ENCODE assay signal across 8 cellular contexts in genomic region chrX:51891821-51892551, GRCh38. TPM values are rescaled to one million over a fixed set of nuclear protein-coding genes. Genes with fewer than 3 reads are reported as not detected.
A peak's percentile ranks its signal among the peaks of the same experiment; 100 is the strongest.
DNase-seq lines count a peak whose midpoint lies in the region; ATAC-seq and TF ChIP-seq lines count a peak whose summit lies in the region.

No MANE protein-coding gene starts in this region.

- no peak for ATAC-seq in stimulated activated naive CD8-positive, alpha-beta T cell treated with anti-CD3 and anti-CD28 coated beads, Interleukin-15, amount 100 ng/mL, for 72 hours
- no peak for ATAC-seq in upper lobe of right lung

- peak overlapping the region; percentile 71 for H3K4me2 ChIP-seq in GM23248 (ENCODE audit: unreplicated experiment)

- H3K9ac ChIP-seq in GM23248 (peak overlapping the region; percentile 100), SK-N-MC (ENCODE audit: insufficient read length) (no peak overlapping the region), skeletal muscle tissue (ENCODE audit: low read depth in 1 of 3, low read length in 3 of 3) (peak overlapping the region in 1 of 3 donors; percentile 16)

- H3K27me3 ChIP-seq in GM23248 (replicated peaks; ENCODE audit: insufficient read depth) (no peaks in the 10 kb centered on the region), skeletal muscle tissue (ENCODE audit: control insufficient read depth in 3 of 3, insufficient read depth in 3 of 3, low read length in 3 of 3) (no peaks in the 10 kb centered on the region), prostate gland (replicated peaks; ENCODE audit: insufficient read depth) (no peaks in the 10 kb centered on the region), upper lobe of right lung (no peaks in the 10 kb centered on the region)

- H3K27ac Mint-ChIP-seq in stimulated activated naive CD8-positive, alpha-beta T cell treated with anti-CD3 and anti-CD28 coated beads, Interleukin-15, amount 100 ng/mL, for 72 hours, result no peak overlapping the region

- 0% methylated on average over 6 of the region's 6 CpGs for WGBS in GM23248 (ENCODE audit: low coverage in 1 of 2, low lambda C conversion rate in 2 of 2, missing lambda C conversion rate in 2 of 2), 2 experiments
- WGBS in prostate gland, result 12% methylated on average over 6 of the region's 6 CpGs

- H3K27me3 Mint-ChIP-seq in stimulated activated naive CD8-positive, alpha-beta T cell treated with anti-CD3 and anti-CD28 coated beads, Interleukin-15, amount 100 ng/mL, for 72 hours, result no peaks in the 10 kb centered on the region

- TF ChIP-seq CTCF in AG09309 (IDR thresholded peaks at IDR 0.05; ENCODE audit: control insufficient read depth, insufficient read depth, low read depth, low read length, missing control alignments) (no peak), prostate gland (IDR thresholded peaks at IDR 0.05) (no peak), upper lobe of right lung (IDR thresholded peaks at IDR 0.05) (no peak)

- no peak for TF ChIP-seq POLR2A in prostate gland (IDR thresholded peaks at IDR 0.05)

- H3K9me3 ChIP-seq in GM23248 (ENCODE audit: low read depth) (no peaks in the 10 kb centered on the region), SK-N-MC (ENCODE audit: low read depth, low read length) (no peaks in the 10 kb centered on the region), skeletal muscle tissue (ENCODE audit: control insufficient read depth in 3 of 3, low read length in 3 of 3) (no peaks in the 10 kb centered on the region), prostate gland (no peaks in the 10 kb centered on the region), upper lobe of right lung (no peaks in the 10 kb centered on the region)

- no peaks in the 10 kb centered on the region for H3K9me3 Mint-ChIP-seq in stimulated activated naive CD8-positive, alpha-beta T cell treated with anti-CD3 and anti-CD28 coated beads, Interleukin-15, amount 100 ng/mL, for 72 hours

- no peak overlapping the region for H3K4me3 ChIP-seq in AG09309 (ENCODE audit: control insufficient read depth, low read depth, low read length)
- H3K4me3 ChIP-seq in GM23248, result no peak overlapping the region
- peak overlapping the region; percentile 76; the same call in 1 of the 2 replicates for H3K4me3 ChIP-seq in SK-N-MC
- no peak overlapping the region for H3K4me3 ChIP-seq in skeletal muscle tissue (ENCODE audit: low read length in 3 of 3)
- no peak overlapping the region for H3K4me3 ChIP-seq in prostate gland
- H3K4me3 ChIP-seq in upper lobe of right lung, result no peak overlapping the region

- H2AFZ ChIP-seq in GM23248, result no peak overlapping the region

- peak overlapping the region; percentile 91 for H3K27ac ChIP-seq in GM23248
- H3K27ac ChIP-seq in SK-N-MC, result peak overlapping the region; percentile 84
- peak overlapping the region; percentile 69 for H3K27ac ChIP-seq in skeletal muscle tissue (ENCODE audit: low read depth, low read length)
- H3K27ac ChIP-seq in prostate gland, result peak overlapping the region in 1 of 2 donors; percentile 82
- H3K27ac ChIP-seq in upper lobe of right lung, result no peak overlapping the region

- H3F3A ChIP-seq in GM23248 (ENCODE audit: insufficient read depth), result peaks cover 23% of the 10 kb centered on the region

- no peak overlapping the region for H3K4me3 Mint-ChIP-seq in stimulated activated naive CD8-positive, alpha-beta T cell treated with anti-CD3 and anti-CD28 coated beads, Interleukin-15, amount 100 ng/mL, for 72 hours

- DNase-seq in AG09309 (ENCODE audit: low read depth), result peak; percentile 81
- peak; percentile 82 for DNase-seq in GM23248
- peak; percentile 10 for DNase-seq in SK-N-MC (ENCODE audit: low read depth, low spot score)
- peak; percentile 66 for DNase-seq in globus pallidus (ENCODE audit: low spot score)
- no peak for DNase-seq in stimulated activated naive CD8-positive, alpha-beta T cell treated with anti-CD3 and anti-CD28 coated beads, Interleukin-15, amount 100 ng/mL, for 72 hours
- DNase-seq in prostate gland (ENCODE audit: low spot score), result no peak
- DNase-seq in upper lobe of right lung, result no peak

- H3K4me1 ChIP-seq in GM23248 (ENCODE audit: insufficient read depth) (peaks cover 16% of the 10 kb centered on the region), skeletal muscle tissue (ENCODE audit: control insufficient read depth in 3 of 3, insufficient read depth in 3 of 3, low read length in 3 of 3) (peaks cover 4 to 16% (median 7%) of the 10 kb centered on the region in 3 donors), prostate gland (replicated peaks) (no peaks in the 10 kb centered on the region), upper lobe of right lung (no peaks in the 10 kb centered on the region)

- peaks cover 35% of the 10 kb centered on the region for H3K79me2 ChIP-seq in GM23248 (ENCODE audit: insufficient read depth)

- in situ Hi-C loops in GM23248 (cut with MboI), result no loop called here

- H3K9me2 ChIP-seq in GM23248 (ENCODE audit: insufficient read depth), result no peaks in the 10 kb centered on the region

- H4K20me1 ChIP-seq in GM23248 (ENCODE audit: insufficient read depth), result peaks cover 4% of the 10 kb centered on the region; the same call in 1 of the 2 replicates

- no peaks in the 10 kb centered on the region; the same call in 1 of the 2 replicates for H3K36me3 ChIP-seq in GM23248 (ENCODE audit: low read depth)
- peaks cover 22% of the 10 kb centered on the region for H3K36me3 ChIP-seq in SK-N-MC (ENCODE audit: insufficient read depth, low read length)
- peaks cover 1 to 3% (median 2%) of the 10 kb centered on the region in 3 donors for H3K36me3 ChIP-seq in skeletal muscle tissue (ENCODE audit: control insufficient read depth in 3 of 3, insufficient read depth in 3 of 3, low read length in 3 of 3)
- no peaks in the 10 kb centered on the region for H3K36me3 ChIP-seq in prostate gland
- no peaks in the 10 kb centered on the region for H3K36me3 ChIP-seq in upper lobe of right lung

- intact Hi-C loops in prostate gland (cut with DNase I) (no loop called here), upper lobe of right lung (cut with DNase I) (no loop called here)

- H3K4me1 Mint-ChIP-seq in stimulated activated naive CD8-positive, alpha-beta T cell treated with anti-CD3 and anti-CD28 coated beads, Interleukin-15, amount 100 ng/mL, for 72 hours, result peaks cover 24% of the 10 kb centered on the region

RNA-seq across cellular contexts. Expression of gene MAGED1, which starts 1.4 kb away (rescaled TPM):
- total RNA-seq in GM23248 (2014; rRNA removed; shearing (Covaris generic)), result 261 and 293 TPM in 2 replicates
- 351 and 357 TPM in 2 replicates for polyA plus RNA-seq in GM23248 (2016; fragmentation: Nextera tagmentation; extraction: Ambion mirVana)
- total RNA-seq in skeletal muscle tissue (89.2 TPM), prostate gland (100 to 1,000 TPM; 138 to 273 TPM), upper lobe of right lung (66.3 TPM)

Comparison
In these comparisons a context has a peak if more than half of its experiments do, and no peak if none do; other contexts are left out.
1. DNase-seq: peak in AG09309 (single experiment), GM23248 (single experiment), SK-N-MC (single experiment) and globus pallidus (single experiment); none in stimulated activated naive CD8-positive, alpha-beta T cell treated with anti-CD3 and anti-CD28 coated beads, Interleukin-15, amount 100 ng/mL, for 72 hours (0 of 2), prostate gland (single experiment) and upper lobe of right lung (single experiment).